25 cellular contexts compared by ENCODE assay signal in the genomic region with DNA sequence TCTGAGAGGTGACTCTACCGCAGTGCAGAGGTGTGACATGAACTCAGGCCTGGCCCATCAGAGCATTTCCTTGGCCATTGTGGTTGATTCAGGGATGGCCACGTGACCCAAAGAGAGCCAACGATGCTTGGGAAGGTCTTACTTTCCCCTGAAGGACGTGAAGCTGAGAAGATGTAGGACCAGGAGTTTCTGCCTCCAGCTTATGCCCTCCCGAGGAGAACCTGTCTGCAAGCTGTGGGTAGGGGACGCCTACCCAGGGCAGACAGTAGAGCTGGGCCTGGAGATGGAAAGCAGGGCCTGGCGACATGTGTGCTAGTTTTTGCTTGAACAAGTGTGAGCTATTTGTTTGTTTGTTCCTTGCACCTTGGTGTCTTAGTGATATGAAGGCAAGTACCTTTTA.
DNase-seq lines count a peak whose midpoint lies in the region; ATAC-seq, FAIRE-seq and TF ChIP-seq lines count a peak whose summit lies in the region.
"Had no signal": no experiment of that assay in that cellular context is flagged by ENCODE, and none has a peak within 500 bp of the region (broad histone marks: within the 10 kb centered on the region; RNA-seq: fewer than 3 reads in every experiment).

No MANE protein-coding gene starts in this region.

- BruUV-seq in K562 (replicated peaks; lab: Mats Ljungman, UMichigan) = no TSS peak

- no peaks in the 10 kb centered on the region for H3K9me1 ChIP-seq in K562 (ENCODE audit: control insufficient read depth, insufficient read depth, low read length)

- no peak overlapping the region for H3K4me2 ChIP-seq in K562 (ENCODE audit: insufficient read depth, low read length)
- H3K4me2 ChIP-seq: A549, BLaER1 had no signal

- TF ChIP-seq CTCF in BE2C (IDR thresholded peaks at IDR 0.05; ENCODE audit: low read depth, low read length) (no peak), K562 (IDR thresholded peaks at IDR 0.05 in 2 of 3, conservative IDR thresholded peaks at IDR 0.05 in 1 of 3; ENCODE audit: insufficient read depth in 2 of 3, low read depth in 1 of 3, low read length in 3 of 3) (no peak), tibial nerve (IDR thresholded peaks at IDR 0.05) (no peak)

- TF ChIP-seq POLR2A in K562 (conservative IDR thresholded peaks at IDR 0.05) (no peak), tibial nerve (IDR thresholded peaks at IDR 0.05) (no peak)

- FAIRE-seq in K562 (lab: Jason Lieb, UNC) = no peak
- FAIRE-seq: G401.6, GM12892, GM18507 had no signal

- no peak overlapping the region for H2AFZ ChIP-seq in K562 (ENCODE audit: low read depth, low read length)

- DNase-seq in BE2C = peak; percentile 1
- no peak for DNase-seq in K562 (ENCODE audit: extremely low read depth in 1 of 4, low spot score in 3 of 4)
- peak; percentile 73 for DNase-seq in mesenteric fat pad (ENCODE audit: low spot score)
- DNase-seq in posterior vena cava (ENCODE audit: low spot score) = peak; percentile 69
- no peak for DNase-seq in hypothalamus (lab: John Stamatoyannopoulos, UW)
- no peak for DNase-seq in activated CD4-positive, alpha-beta T cell treated with anti-CD3 and anti-CD28 coated beads for 4 hours
- no peak for DNase-seq in tibial nerve (ENCODE audit: low spot score in 2 of 2)
- no peak for DNase-seq in activated naive CD4-positive, alpha-beta T cell treated with anti-CD3 and anti-CD28 coated beads, Interleukin-2, amount 50 U/mL, for 16 hours
- DNase-seq: AML-193; C1 segment of cervical spinal cord; CD4-positive, alpha-beta memory T cell; CD4-positive, CD25-positive, alpha-beta regulatory T cell; CD8-positive, alpha-beta memory T cell; COR-L47; DMS 273 treated with DMSO at 0.1 percent for 48 hours; DMS153; DMS53; DMS79; GF-D8 had no signal

- in situ Hi-C loops in K562 (cut with MboI) = no loop called here

- no peak for TF ChIP-seq EP300 in K562 (IDR thresholded peaks at IDR 0.05; ENCODE audit: low read length)
- no peak for TF ChIP-seq EP300 in tibial nerve (IDR thresholded peaks at IDR 0.05)

- no peaks in the 10 kb centered on the region; the same call in 1 of the 2 replicates for H4K20me1 ChIP-seq in K562 (replicated peaks; ENCODE audit: control insufficient read depth, insufficient read depth, low read length)
- H4K20me1 ChIP-seq: BLaER1 had no signal

- no peak overlapping the region for H3K27ac ChIP-seq in K562 (ENCODE audit: extremely low read depth, low read depth, low read length)
- no peak overlapping the region for H3K27ac ChIP-seq in tibial nerve
- H3K27ac ChIP-seq: 22Rv1, A549, BLaER1 had no signal

- no peaks in the 10 kb centered on the region for H3K79me2 ChIP-seq in K562 (ENCODE audit: control insufficient read depth, insufficient read depth, low read length)

- peaks cover 34% of the 10 kb centered on the region for H3K4me1 ChIP-seq in BE2C
- no peaks in the 10 kb centered on the region for H3K4me1 ChIP-seq in K562 (replicated peaks in 1 of 2; ENCODE audit: control insufficient read depth in 2 of 2, insufficient read depth in 2 of 2, low read length in 2 of 2)
- H3K4me1 ChIP-seq in tibial nerve = no peaks in the 10 kb centered on the region
- H3K4me1 ChIP-seq: A549, BLaER1 had no signal

- no peak overlapping the region for H3K9ac ChIP-seq in K562 (ENCODE audit: insufficient read depth in 1 of 2, low read depth in 2 of 2, low read length in 2 of 2)
- H3K9ac ChIP-seq: BLaER1 had no signal

- intact Hi-C loops in K562 (cut with micrococcal nuclease) (no loop called here), posterior vena cava (cut with DNase I) (no loop called here)

- no peak for ATAC-seq in K562
- ATAC-seq: A549 had no signal

- CTCF ChIA-PET in K562 (lab: Yijun Ruan, JAX; ENCODE audit: low intra/inter-chr PET ratio) = no interaction called here

- POLR2A ChIA-PET in K562 (lab: Yijun Ruan, JAX) = no interaction called here

- H3K4me3 ChIP-seq in BE2C (ENCODE audit: low read depth, low read length) (no peak overlapping the region), K562 (no peak overlapping the region), tibial nerve (no peak overlapping the region)
- H3K4me3 ChIP-seq: A549, BLaER1 had no signal

- H3K27me3 ChIP-seq in BE2C = no peaks in the 10 kb centered on the region
- H3K27me3 ChIP-seq in K562 (ENCODE audit: control insufficient read depth in 2 of 2, insufficient read depth in 2 of 2, low read length in 2 of 2) = peaks cover 11 to 49% of the 10 kb centered on the region in 2 experiments; a peak in 4 of 5 replicates
- H3K27me3 ChIP-seq in tibial nerve = no peaks in the 10 kb centered on the region
- H3K27me3 ChIP-seq: BLaER1 had no signal

- H3K36me3 ChIP-seq in BE2C (no peaks in the 10 kb centered on the region), K562 (ENCODE audit: control insufficient read depth, insufficient read depth, low read length) (no peaks in the 10 kb centered on the region), tibial nerve (no peaks in the 10 kb centered on the region)
- H3K36me3 ChIP-seq: BLaER1 had no signal

- H3K9me3 ChIP-seq in BE2C (no peaks in the 10 kb centered on the region), K562 (replicated peaks; ENCODE audit: control insufficient read depth, insufficient read depth, low read depth, low read length) (no peaks in the 10 kb centered on the region), tibial nerve (no peaks in the 10 kb centered on the region)
- H3K9me3 ChIP-seq: A549, BLaER1 had no signal

- no peak for TF ChIP-seq RAD21 in K562 (CRISPR knock-in tag; conservative IDR thresholded peaks at IDR 0.05 in 1 of 2, IDR thresholded peaks at IDR 0.05 in 1 of 2)

- WGBS in K562 (ENCODE audit: insufficient coverage, low coverage, missing lambda C conversion rate) = 1% methylated on average over 7 of the region's 7 CpGs
- WGBS in tibial nerve, 2 donors = 90 to 97% methylated on average over 7 of the region's 7 CpGs

TF ChIP-seq in K562, 482 proteins besides CTCF, POLR2A, EP300 and RAD21:
- peak; percentile 54 for TF ChIP-seq USF2 (CRISPR knock-in tag; IDR thresholded peaks at IDR 0.05)
- no peak for TF ChIP-seq KHSRP (IDR thresholded peaks at IDR 0.05)
- TF ChIP-seq ZNF263 (CRISPR knock-in tag; IDR thresholded peaks at IDR 0.05; ENCODE audit: borderline replicate concordance) = no peak
- 0 out of 2 replicates have a peak, but pooled peaks have one; percentile 12 for TF ChIP-seq RAD51 (IDR thresholded peaks at IDR 0.05; ENCODE audit: borderline replicate concordance, low read depth)

Comparison
In these comparisons a context has a peak if more than half of its experiments do, and no peak if none do; other contexts are left out.
1. DNase-seq: peak in BE2C (single experiment), mesenteric fat pad (single experiment) and posterior vena cava (single experiment); none in K562 (0 of 4), hypothalamus (0 of 51), activated CD4-positive, alpha-beta T cell treated with anti-CD3 and anti-CD28 coated beads for 4 hours (0 of 2), tibial nerve (0 of 2) and activated naive CD4-positive, alpha-beta T cell treated with anti-CD3 and anti-CD28 coated beads, Interleukin-2, amount 50 U/mL, for 16 hours (single experiment).